2 cellular contexts compared by ENCODE assay signal in the genomic region with DNA sequence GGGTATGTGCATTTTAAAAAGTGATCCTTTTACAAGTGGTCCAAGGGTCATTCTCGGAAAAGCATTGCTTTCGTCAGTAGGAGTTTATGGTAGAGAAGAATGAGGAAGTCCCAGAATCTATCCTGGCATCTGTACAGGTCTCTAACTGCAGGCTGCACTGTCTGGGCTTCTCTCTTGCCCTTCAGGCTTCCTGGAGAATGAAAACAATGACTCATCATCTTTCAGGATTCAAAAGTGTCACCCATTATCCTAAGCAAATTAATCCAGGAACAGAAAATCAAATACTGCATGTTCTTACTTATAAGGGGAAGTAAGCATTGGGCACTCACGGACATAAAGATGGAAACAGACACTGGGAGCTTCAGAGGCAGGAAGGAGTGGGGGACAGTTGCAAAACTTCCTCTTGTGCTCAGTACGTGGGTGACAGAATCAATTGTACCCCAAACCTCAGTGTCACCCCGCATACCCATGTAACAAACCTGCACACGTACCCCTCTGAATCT.
A peak's percentile ranks its signal among the peaks of the same experiment; 100 is the strongest.
TF ChIP-seq lines count a peak whose summit lies in the region.

No MANE protein-coding gene starts in this region.

TF ChIP-seq in K562, 482 proteins besides CTCF, POLR2A, EP300 and RAD21 (continues in another document):
- TF ChIP-seq HEY1 (CRISPR knock-in tag; IDR thresholded peaks at IDR 0.05; ENCODE audit: borderline replicate concordance) (no peak; the same call in 1 of the 2 replicates), TRIM24 (IDR thresholded peaks at IDR 0.05) (peak; percentile 61 to 66; a peak in 3 of 4 replicates), RNF2 (IDR thresholded peaks at IDR 0.05) (peak; percentile 87), TAF9B (IDR thresholded peaks at IDR 0.05; ENCODE audit: partially characterized antibody) (no peak), ZNF79 (CRISPR knock-in tag; IDR thresholded peaks at IDR 0.05; ENCODE audit: low read depth) (0 out of 2 replicates have a peak, but pooled peaks have one; percentile 0), ZKSCAN8 (CRISPR knock-in tag; IDR thresholded peaks at IDR 0.05) (0 out of 2 replicates have a peak, but pooled peaks have one; percentile 55), ZNF175 (CRISPR knock-in tag; IDR thresholded peaks at IDR 0.05; ENCODE audit: low read depth) (peak; percentile 81), NRF1 (conservative IDR thresholded peaks at IDR 0.05 in 1 of 2, IDR thresholded peaks at IDR 0.05 in 1 of 2) (peak; percentile 27 to 39; a peak in 2 of 4 replicates), STAT5A (IDR thresholded peaks at IDR 0.05; ENCODE audit: borderline replicate concordance, low read length) (peak; percentile 75), TGIF2 (CRISPR knock-in tag; IDR thresholded peaks at IDR 0.05) (no peak), ZNF311 (CRISPR knock-in tag; IDR thresholded peaks at IDR 0.05) (peak; percentile 71; the same call in 1 of the 2 replicates), MAZ (CRISPR knock-in tag; conservative IDR thresholded peaks at IDR 0.05 in 1 of 2, IDR thresholded peaks at IDR 0.05 in 1 of 2) (0 out of 4 replicates have a peak, but pooled peaks of 1 of the 2 experiments have one; percentile 41), MAFG (tag; conservative IDR thresholded peaks at IDR 0.05) (peak; percentile 100), HDAC2 (IDR thresholded peaks at IDR 0.05) (peak; percentile 89), PURB (CRISPR knock-in tag; IDR thresholded peaks at IDR 0.05; ENCODE audit: low read depth) (no peak), PHB (CRISPR knock-in tag; IDR thresholded peaks at IDR 0.05) (no peak)
- TF ChIP-seq, protein P1, sequence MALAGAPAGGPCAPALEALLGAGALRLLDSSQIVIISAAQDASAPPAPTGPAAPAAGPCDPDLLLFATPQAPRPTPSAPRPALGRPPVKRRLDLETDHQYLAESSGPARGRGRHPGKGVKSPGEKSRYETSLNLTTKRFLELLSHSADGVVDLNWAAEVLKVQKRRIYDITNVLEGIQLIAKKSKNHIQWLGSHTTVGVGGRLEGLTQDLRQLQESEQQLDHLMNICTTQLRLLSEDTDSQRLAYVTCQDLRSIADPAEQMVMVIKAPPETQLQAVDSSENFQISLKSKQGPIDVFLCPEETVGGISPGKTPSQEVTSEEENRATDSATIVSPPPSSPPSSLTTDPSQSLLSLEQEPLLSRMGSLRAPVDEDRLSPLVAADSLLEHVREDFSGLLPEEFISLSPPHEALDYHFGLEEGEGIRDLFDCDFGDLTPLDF (CRISPR knock-in tag; IDR thresholded peaks at IDR 0.05) = no peak; the same call in 1 of the 2 replicates
- TF ChIP-seq, protein P2, sequence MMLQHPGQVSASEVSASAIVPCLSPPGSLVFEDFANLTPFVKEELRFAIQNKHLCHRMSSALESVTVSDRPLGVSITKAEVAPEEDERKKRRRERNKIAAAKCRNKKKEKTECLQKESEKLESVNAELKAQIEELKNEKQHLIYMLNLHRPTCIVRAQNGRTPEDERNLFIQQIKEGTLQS (IDR thresholded peaks at IDR 0.05) = peak; percentile 97
- TF ChIP-seq, protein P2 (CRISPR knock-in tag; conservative IDR thresholded peaks at IDR 0.05) = 0 out of 2 replicates have a peak, but pooled peaks have one; percentile 46

TF ChIP-seq in HepG2, 621 proteins besides CTCF, POLR2A, EP300 and RAD21 (continues in another document):
- TF ChIP-seq, protein P2 (CRISPR knock-in tag; IDR thresholded peaks at IDR 0.05) = no peak
- no peak for TF ChIP-seq MATR3 (CRISPR knock-in tag; IDR thresholded peaks at IDR 0.05)
- no peak for TF ChIP-seq HMG20B (CRISPR knock-in tag; conservative IDR thresholded peaks at IDR 0.05)
- TF ChIP-seq, protein P3, sequence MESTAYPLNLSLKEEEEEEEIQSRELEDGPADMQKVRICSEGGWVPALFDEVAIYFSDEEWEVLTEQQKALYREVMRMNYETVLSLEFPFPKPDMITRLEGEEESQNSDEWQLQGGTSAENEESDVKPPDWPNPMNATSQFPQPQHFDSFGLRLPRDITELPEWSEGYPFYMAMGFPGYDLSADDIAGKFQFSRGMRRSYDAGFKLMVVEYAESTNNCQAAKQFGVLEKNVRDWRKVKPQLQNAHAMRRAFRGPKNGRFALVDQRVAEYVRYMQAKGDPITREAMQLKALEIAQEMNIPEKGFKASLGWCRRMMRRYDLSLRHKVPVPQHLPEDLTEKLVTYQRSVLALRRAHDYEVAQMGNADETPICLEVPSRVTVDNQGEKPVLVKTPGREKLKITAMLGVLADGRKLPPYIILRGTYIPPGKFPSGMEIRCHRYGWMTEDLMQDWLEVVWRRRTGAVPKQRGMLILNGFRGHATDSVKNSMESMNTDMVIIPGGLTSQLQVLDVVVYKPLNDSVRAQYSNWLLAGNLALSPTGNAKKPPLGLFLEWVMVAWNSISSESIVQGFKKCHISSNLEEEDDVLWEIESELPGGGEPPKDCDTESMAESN (CRISPR knock-in tag; conservative IDR thresholded peaks at IDR 0.05) = no peak
- no peak for TF ChIP-seq CREM (IDR thresholded peaks at IDR 0.05)
- TF ChIP-seq CREM (CRISPR knock-in tag; IDR thresholded peaks at IDR 0.05) = no peak
- TF ChIP-seq SMYD3 (CRISPR knock-in tag; IDR thresholded peaks at IDR 0.05) = no peak
- TF ChIP-seq, protein P4, sequence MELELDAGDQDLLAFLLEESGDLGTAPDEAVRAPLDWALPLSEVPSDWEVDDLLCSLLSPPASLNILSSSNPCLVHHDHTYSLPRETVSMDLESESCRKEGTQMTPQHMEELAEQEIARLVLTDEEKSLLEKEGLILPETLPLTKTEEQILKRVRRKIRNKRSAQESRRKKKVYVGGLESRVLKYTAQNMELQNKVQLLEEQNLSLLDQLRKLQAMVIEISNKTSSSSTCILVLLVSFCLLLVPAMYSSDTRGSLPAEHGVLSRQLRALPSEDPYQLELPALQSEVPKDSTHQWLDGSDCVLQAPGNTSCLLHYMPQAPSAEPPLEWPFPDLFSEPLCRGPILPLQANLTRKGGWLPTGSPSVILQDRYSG (CRISPR knock-in tag; IDR thresholded peaks at IDR 0.05) = no peak
- 0 out of 2 replicates have a peak, but pooled peaks have one; percentile 37 for TF ChIP-seq SOX5 (CRISPR knock-in tag; IDR thresholded peaks at IDR 0.05; ENCODE audit: borderline replicate concordance)
- TF ChIP-seq, protein P5, sequence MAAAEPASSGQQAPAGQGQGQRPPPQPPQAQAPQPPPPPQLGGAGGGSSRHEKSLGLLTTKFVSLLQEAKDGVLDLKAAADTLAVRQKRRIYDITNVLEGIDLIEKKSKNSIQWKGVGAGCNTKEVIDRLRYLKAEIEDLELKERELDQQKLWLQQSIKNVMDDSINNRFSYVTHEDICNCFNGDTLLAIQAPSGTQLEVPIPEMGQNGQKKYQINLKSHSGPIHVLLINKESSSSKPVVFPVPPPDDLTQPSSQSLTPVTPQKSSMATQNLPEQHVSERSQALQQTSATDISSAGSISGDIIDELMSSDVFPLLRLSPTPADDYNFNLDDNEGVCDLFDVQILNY (CRISPR knock-in tag; conservative IDR thresholded peaks at IDR 0.05) = no peak
- TF ChIP-seq KAT8 (CRISPR knock-in tag; IDR thresholded peaks at IDR 0.05) = 0 out of 2 replicates have a peak, but pooled peaks have one; percentile 37
- TF ChIP-seq, protein P6, sequence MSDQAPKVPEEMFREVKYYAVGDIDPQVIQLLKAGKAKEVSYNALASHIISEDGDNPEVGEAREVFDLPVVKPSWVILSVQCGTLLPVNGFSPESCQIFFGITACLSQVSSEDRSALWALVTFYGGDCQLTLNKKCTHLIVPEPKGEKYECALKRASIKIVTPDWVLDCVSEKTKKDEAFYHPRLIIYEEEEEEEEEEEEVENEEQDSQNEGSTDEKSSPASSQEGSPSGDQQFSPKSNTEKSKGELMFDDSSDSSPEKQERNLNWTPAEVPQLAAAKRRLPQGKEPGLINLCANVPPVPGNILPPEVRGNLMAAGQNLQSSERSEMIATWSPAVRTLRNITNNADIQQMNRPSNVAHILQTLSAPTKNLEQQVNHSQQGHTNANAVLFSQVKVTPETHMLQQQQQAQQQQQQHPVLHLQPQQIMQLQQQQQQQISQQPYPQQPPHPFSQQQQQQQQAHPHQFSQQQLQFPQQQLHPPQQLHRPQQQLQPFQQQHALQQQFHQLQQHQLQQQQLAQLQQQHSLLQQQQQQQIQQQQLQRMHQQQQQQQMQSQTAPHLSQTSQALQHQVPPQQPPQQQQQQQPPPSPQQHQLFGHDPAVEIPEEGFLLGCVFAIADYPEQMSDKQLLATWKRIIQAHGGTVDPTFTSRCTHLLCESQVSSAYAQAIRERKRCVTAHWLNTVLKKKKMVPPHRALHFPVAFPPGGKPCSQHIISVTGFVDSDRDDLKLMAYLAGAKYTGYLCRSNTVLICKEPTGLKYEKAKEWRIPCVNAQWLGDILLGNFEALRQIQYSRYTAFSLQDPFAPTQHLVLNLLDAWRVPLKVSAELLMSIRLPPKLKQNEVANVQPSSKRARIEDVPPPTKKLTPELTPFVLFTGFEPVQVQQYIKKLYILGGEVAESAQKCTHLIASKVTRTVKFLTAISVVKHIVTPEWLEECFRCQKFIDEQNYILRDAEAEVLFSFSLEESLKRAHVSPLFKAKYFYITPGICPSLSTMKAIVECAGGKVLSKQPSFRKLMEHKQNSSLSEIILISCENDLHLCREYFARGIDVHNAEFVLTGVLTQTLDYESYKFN (CRISPR knock-in tag; conservative IDR thresholded peaks at IDR 0.05) = no peak
- TF ChIP-seq, protein P7, sequence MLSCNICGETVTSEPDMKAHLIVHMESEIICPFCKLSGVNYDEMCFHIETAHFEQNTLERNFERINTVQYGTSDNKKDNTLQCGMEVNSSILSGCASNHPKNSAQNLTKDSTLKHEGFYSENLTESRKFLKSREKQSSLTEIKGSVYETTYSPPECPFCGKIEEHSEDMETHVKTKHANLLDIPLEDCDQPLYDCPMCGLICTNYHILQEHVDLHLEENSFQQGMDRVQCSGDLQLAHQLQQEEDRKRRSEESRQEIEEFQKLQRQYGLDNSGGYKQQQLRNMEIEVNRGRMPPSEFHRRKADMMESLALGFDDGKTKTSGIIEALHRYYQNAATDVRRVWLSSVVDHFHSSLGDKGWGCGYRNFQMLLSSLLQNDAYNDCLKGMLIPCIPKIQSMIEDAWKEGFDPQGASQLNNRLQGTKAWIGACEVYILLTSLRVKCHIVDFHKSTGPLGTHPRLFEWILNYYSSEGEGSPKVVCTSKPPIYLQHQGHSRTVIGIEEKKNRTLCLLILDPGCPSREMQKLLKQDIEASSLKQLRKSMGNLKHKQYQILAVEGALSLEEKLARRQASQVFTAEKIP (CRISPR knock-in tag; IDR thresholded peaks at IDR 0.05; ENCODE audit: borderline replicate concordance) = no peak
- no peak for TF ChIP-seq SMARCE1 (IDR thresholded peaks at IDR 0.05; ENCODE audit: borderline replicate concordance)
- TF ChIP-seq, protein P8, sequence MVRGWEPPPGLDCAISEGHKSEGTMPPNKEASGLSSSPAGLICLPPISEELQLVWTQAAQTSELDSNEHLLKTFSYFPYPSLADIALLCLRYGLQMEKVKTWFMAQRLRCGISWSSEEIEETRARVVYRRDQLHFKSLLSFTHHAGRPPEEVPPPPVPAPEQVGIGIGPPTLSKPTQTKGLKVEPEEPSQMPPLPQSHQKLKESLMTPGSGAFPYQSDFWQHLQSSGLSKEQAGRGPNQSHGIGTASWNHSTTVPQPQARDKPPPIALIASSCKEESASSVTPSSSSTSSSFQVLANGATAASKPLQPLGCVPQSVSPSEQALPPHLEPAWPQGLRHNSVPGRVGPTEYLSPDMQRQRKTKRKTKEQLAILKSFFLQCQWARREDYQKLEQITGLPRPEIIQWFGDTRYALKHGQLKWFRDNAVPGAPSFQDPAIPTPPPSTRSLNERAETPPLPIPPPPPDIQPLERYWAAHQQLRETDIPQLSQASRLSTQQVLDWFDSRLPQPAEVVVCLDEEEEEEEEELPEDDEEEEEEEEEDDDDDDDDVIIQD (CRISPR knock-in tag; IDR thresholded peaks at IDR 0.05; ENCODE audit: low read depth) = peak; percentile 44; the same call in 1 of the 2 replicates
- peak; percentile 81 for TF ChIP-seq ELF3 (CRISPR knock-in tag; IDR thresholded peaks at IDR 0.05)
- peak; percentile 65 for TF ChIP-seq FOSL2 (CRISPR knock-in tag; IDR thresholded peaks at IDR 0.05)
- TF ChIP-seq, protein P9, sequence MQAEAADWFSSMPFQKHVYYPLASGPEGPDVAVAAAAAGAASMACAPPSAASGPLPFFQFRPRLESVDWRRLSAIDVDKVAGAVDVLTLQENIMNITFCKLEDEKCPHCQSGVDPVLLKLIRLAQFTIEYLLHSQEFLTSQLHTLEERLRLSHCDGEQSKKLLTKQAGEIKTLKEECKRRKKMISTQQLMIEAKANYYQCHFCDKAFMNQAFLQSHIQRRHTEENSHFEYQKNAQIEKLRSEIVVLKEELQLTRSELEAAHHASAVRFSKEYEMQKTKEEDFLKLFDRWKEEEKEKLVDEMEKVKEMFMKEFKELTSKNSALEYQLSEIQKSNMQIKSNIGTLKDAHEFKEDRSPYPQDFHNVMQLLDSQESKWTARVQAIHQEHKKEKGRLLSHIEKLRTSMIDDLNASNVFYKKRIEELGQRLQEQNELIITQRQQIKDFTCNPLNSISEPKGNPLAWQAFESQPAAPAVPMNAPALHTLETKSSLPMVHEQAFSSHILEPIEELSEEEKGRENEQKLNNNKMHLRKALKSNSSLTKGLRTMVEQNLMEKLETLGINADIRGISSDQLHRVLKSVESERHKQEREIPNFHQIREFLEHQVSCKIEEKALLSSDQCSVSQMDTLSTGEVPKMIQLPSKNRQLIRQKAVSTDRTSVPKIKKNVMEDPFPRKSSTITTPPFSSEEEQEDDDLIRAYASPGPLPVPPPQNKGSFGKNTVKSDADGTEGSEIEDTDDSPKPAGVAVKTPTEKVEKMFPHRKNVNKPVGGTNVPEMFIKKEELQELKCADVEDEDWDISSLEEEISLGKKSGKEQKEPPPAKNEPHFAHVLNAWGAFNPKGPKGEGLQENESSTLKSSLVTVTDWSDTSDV (CRISPR knock-in tag; IDR thresholded peaks at IDR 0.05) = no peak
- no peak for TF ChIP-seq REXO4 (CRISPR knock-in tag; IDR thresholded peaks at IDR 0.05; ENCODE audit: borderline replicate concordance)
- TF ChIP-seq, protein P10, sequence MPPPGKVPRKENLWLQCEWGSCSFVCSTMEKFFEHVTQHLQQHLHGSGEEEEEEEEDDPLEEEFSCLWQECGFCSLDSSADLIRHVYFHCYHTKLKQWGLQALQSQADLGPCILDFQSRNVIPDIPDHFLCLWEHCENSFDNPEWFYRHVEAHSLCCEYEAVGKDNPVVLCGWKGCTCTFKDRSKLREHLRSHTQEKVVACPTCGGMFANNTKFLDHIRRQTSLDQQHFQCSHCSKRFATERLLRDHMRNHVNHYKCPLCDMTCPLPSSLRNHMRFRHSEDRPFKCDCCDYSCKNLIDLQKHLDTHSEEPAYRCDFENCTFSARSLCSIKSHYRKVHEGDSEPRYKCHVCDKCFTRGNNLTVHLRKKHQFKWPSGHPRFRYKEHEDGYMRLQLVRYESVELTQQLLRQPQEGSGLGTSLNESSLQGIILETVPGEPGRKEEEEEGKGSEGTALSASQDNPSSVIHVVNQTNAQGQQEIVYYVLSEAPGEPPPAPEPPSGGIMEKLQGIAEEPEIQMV (CRISPR knock-in tag; IDR thresholded peaks at IDR 0.05; ENCODE audit: low read depth) = no peak
- TF ChIP-seq, protein P11, sequence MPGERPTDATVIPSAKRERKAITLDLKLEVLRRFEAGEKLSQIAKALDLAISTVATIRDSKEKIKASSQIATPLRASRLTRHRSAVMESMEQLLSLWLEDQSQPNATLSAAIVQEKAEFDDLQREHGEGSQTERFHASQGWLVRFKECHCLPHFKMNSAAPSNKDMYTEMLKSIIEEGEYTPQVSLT (CRISPR knock-in tag; IDR thresholded peaks at IDR 0.05; ENCODE audit: borderline replicate concordance, low read depth) = no peak
- peak; percentile 70 for TF ChIP-seq TEAD3 (CRISPR knock-in tag; optimal IDR thresholded peaks at IDR 0.05; ENCODE audit: borderline replicate concordance)
- TF ChIP-seq, protein P12, sequence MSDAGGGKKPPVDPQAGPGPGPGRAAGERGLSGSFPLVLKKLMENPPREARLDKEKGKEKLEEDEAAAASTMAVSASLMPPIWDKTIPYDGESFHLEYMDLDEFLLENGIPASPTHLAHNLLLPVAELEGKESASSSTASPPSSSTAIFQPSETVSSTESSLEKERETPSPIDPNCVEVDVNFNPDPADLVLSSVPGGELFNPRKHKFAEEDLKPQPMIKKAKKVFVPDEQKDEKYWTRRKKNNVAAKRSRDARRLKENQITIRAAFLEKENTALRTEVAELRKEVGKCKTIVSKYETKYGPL (CRISPR knock-in tag; IDR thresholded peaks at IDR 0.05) = no peak
